In genomic region chr7:23135765-23136164, GRCh38 we compare ENCODE assay signal across 2 cellular contexts.
TF ChIP-seq lines count a peak whose summit lies in the region.

No MANE protein-coding gene starts in this region.

TF ChIP-seq in GM23338, 12 proteins besides CTCF, POLR2A, EP300 and RAD21:
- TF ChIP-seq POLR2AphosphoS5 (IDR thresholded peaks at IDR 0.05; ENCODE audit: low read depth) (no peak), CREB1 (CRISPR knock-in tag; IDR thresholded peaks at IDR 0.05; ENCODE audit: low read depth) (no peak), NANOG (IDR thresholded peaks at IDR 0.05; ENCODE audit: borderline replicate concordance) (no peak), ZNF114 (CRISPR knock-in tag; IDR thresholded peaks at IDR 0.05) (no peak), JUNB (IDR thresholded peaks at IDR 0.05; ENCODE audit: unreplicated experiment) (no peak), STAT1 (IDR thresholded peaks at IDR 0.05; ENCODE audit: unreplicated experiment) (no peak), ETS1 (IDR thresholded peaks at IDR 0.05) (no peak), ZNF462 (CRISPR knock-in tag; IDR thresholded peaks at IDR 0.05) (no peak), EZH2 (IDR thresholded peaks at IDR 0.05; ENCODE audit: low read depth, unreplicated experiment) (no peak), ZNF331 (CRISPR knock-in tag; IDR thresholded peaks at IDR 0.05; ENCODE audit: low read depth) (no peak), EZH2phosphoT487 (IDR thresholded peaks at IDR 0.05; ENCODE audit: unreplicated experiment) (no peak)
- TF ChIP-seq, protein P1, sequence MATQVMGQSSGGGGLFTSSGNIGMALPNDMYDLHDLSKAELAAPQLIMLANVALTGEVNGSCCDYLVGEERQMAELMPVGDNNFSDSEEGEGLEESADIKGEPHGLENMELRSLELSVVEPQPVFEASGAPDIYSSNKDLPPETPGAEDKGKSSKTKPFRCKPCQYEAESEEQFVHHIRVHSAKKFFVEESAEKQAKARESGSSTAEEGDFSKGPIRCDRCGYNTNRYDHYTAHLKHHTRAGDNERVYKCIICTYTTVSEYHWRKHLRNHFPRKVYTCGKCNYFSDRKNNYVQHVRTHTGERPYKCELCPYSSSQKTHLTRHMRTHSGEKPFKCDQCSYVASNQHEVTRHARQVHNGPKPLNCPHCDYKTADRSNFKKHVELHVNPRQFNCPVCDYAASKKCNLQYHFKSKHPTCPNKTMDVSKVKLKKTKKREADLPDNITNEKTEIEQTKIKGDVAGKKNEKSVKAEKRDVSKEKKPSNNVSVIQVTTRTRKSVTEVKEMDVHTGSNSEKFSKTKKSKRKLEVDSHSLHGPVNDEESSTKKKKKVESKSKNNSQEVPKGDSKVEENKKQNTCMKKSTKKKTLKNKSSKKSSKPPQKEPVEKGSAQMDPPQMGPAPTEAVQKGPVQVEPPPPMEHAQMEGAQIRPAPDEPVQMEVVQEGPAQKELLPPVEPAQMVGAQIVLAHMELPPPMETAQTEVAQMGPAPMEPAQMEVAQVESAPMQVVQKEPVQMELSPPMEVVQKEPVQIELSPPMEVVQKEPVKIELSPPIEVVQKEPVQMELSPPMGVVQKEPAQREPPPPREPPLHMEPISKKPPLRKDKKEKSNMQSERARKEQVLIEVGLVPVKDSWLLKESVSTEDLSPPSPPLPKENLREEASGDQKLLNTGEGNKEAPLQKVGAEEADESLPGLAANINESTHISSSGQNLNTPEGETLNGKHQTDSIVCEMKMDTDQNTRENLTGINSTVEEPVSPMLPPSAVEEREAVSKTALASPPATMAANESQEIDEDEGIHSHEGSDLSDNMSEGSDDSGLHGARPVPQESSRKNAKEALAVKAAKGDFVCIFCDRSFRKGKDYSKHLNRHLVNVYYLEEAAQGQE (IDR thresholded peaks at IDR 0.05; ENCODE audit: unreplicated experiment): no peak

TF ChIP-seq in H1, 55 proteins besides CTCF, POLR2A, EP300 and RAD21:
- TF ChIP-seq ZNF274 (IDR thresholded peaks at IDR 0.05; ENCODE audit: borderline replicate concordance, extremely low read depth, low read length) (no peak), YY1 (IDR thresholded peaks at IDR 0.05; ENCODE audit: low read depth, low read length) (no peak), GABPA (IDR thresholded peaks at IDR 0.05; ENCODE audit: borderline replicate concordance, insufficient read depth, low read length) (no peak), RXRA (IDR thresholded peaks at IDR 0.05; ENCODE audit: insufficient read depth, low read depth, low read length) (no peak), TCF12 (IDR thresholded peaks at IDR 0.05; ENCODE audit: low read depth, low read length) (no peak), CTBP2 (IDR thresholded peaks at IDR 0.05; ENCODE audit: borderline replicate concordance, insufficient read depth, insufficient read length, low read length) (no peak), FOSL1 (IDR thresholded peaks at IDR 0.05; ENCODE audit: insufficient read depth, low read depth, low read length) (no peak), SP1 (IDR thresholded peaks at IDR 0.05; ENCODE audit: low read depth, low read length) (no peak), CREB1 (IDR thresholded peaks at IDR 0.05) (no peak), PHF8 (conservative IDR thresholded peaks at IDR 0.05; ENCODE audit: low read depth, low read length) (no peak), CBX5 (IDR thresholded peaks at IDR 0.05; ENCODE audit: low read depth, low read length) (no peak), CHD1 (IDR thresholded peaks at IDR 0.05; ENCODE audit: low read depth, low read length) (no peak), USF2 (IDR thresholded peaks at IDR 0.05; ENCODE audit: low read length) (no peak), KDM5A (IDR thresholded peaks at IDR 0.05; ENCODE audit: low read length) (no peak), BCL11A (IDR thresholded peaks at IDR 0.05; ENCODE audit: low read depth in 2 of 2, low read length in 2 of 2) (no peak)
